In the genomic region with DNA sequence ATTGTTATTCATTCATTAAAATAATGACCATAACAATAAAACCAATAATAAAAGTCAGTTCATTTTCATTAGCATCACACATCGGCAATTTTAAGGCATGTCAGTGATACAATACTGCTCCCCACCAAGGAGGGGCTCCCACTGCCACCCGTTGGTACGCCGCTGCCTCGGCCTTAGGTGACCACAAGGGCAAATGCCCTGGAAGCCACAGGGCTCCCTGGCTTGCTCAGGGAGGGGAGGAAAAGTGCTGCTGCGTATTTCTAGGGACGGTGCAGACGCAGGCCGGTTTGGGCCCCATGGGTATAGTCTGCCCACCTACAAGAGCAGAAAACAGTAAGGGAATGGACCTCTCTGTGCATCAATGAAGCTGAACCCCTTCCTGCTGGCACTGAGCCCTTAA, we compare ENCODE assay signal across 16 cellular contexts.
A peak's percentile ranks its signal among the peaks of the same experiment; 100 is the strongest.
DNase-seq lines count a peak whose midpoint lies in the region; ATAC-seq and TF ChIP-seq lines count a peak whose summit lies in the region.
"Had no signal": no experiment of that assay in that cellular context is flagged by ENCODE, and none has a peak within 500 bp of the region (broad histone marks: within the 10 kb centered on the region; RNA-seq: fewer than 3 reads in every experiment).

No MANE protein-coding gene starts in this region.

- peaks cover 38% of the 10 kb centered on the region for H3K4me1 Mint-ChIP-seq in GM23338
- H3K4me1 Mint-ChIP-seq in brain: peaks cover 88% of the 10 kb centered on the region
- H3K4me1 Mint-ChIP-seq: CD14-positive monocyte had no signal

- H3K14ac ChIP-seq in neuronal stem cell (ENCODE audit: low read length): no peak overlapping the region

- no peak overlapping the region for H2BK5ac ChIP-seq in neuronal stem cell (ENCODE audit: low read length)

- H2BK12ac ChIP-seq in neuronal stem cell (ENCODE audit: low read length): no peak overlapping the region

- H3K18ac ChIP-seq in neuronal stem cell (ENCODE audit: low read length): peak overlapping the region; percentile 9

- H3K9me3 Mint-ChIP-seq in GM23338 (no peaks in the 10 kb centered on the region), brain (peaks cover 0 to 2% (median 0%) of the 10 kb centered on the region in 5 experiments)
- H3K9me3 Mint-ChIP-seq: CD14-positive monocyte; CD4-positive, alpha-beta T cell; CD8-positive, alpha-beta memory T cell; H9 had no signal

- no peaks in the 10 kb centered on the region for H3K79me2 ChIP-seq in GM23338 (replicated peaks; ENCODE audit: insufficient read depth)

- H3K4me2 ChIP-seq in GM23338 (peak overlapping the region; percentile 57), neuronal stem cell (ENCODE audit: insufficient read depth, low read length, poor library complexity, severe bottlenecking) (no peak overlapping the region)

- H3K9me3 ChIP-seq in neuronal stem cell (replicated peaks in 1 of 2; ENCODE audit: control insufficient read depth in 2 of 2, insufficient read depth in 1 of 2, low read depth in 1 of 2, low read length in 2 of 2): no peaks in the 10 kb centered on the region

- H3K23ac ChIP-seq in neuronal stem cell (ENCODE audit: low read depth, low read length, poor library complexity): no peak overlapping the region

- H3K36me3 Mint-ChIP-seq in GM23338 (ENCODE audit: low read depth) (no peaks in the 10 kb centered on the region), brain (peaks cover 3% of the 10 kb centered on the region)
- H3K36me3 Mint-ChIP-seq: CD14-positive monocyte; CD8-positive, alpha-beta memory T cell had no signal

- no peak overlapping the region for H3K4ac ChIP-seq in neuronal stem cell (ENCODE audit: low read length)

- H2BK120ac ChIP-seq in neuronal stem cell (ENCODE audit: low read depth, low read length): no peak overlapping the region

- peak overlapping the region; percentile 54 for H3K9ac ChIP-seq in neuronal stem cell (ENCODE audit: low read depth, low read length, poor library complexity)

- no peak overlapping the region for H4K8ac ChIP-seq in neuronal stem cell (ENCODE audit: low read depth, low read length)

- H4K91ac ChIP-seq in neuronal stem cell (ENCODE audit: low read depth, low read length, poor library complexity): no peak overlapping the region

- no peaks in the 10 kb centered on the region for H3K79me1 ChIP-seq in neuronal stem cell (ENCODE audit: low read depth, low read length)

- no peak overlapping the region for H3K4me3 ChIP-seq in GM23338
- no peak overlapping the region for H3K4me3 ChIP-seq in neuronal stem cell (ENCODE audit: low read length in 2 of 2)
- H3K4me3 ChIP-seq: GM12878 had no signal

- no peaks in the 10 kb centered on the region for H3K27me3 ChIP-seq in GM23338 (ENCODE audit: insufficient read depth)
- peaks cover 0 to 28% (median 0%) of the 10 kb centered on the region in 3 experiments for H3K27me3 ChIP-seq in neuronal stem cell (ENCODE audit: control insufficient read depth in 3 of 3, insufficient read depth in 3 of 3, low read depth in 1 of 3, low read length in 3 of 3)

- peaks cover 18% of the 10 kb centered on the region for H3K4me1 ChIP-seq in GM23338 (ENCODE audit: insufficient read depth)
- H3K4me1 ChIP-seq in neuronal stem cell (ENCODE audit: control insufficient read depth in 2 of 2, insufficient read depth in 1 of 2, low read depth in 1 of 2, low read length in 2 of 2): peaks cover 25 to 39% of the 10 kb centered on the region in 2 donors

- WGBS in neuronal stem cell (ENCODE audit: extremely low coverage in 2 of 2, insufficient read length in 2 of 2, insufficient replicate concordance in 1 of 2), 2 donors: no CpG with 5 or more reads among the region's 9 CpGs

- H2AK5ac ChIP-seq in neuronal stem cell (ENCODE audit: low read depth, low read length): no peak overlapping the region

- no peak overlapping the region for H3K27ac ChIP-seq in GM23338 (ENCODE audit: low read depth)
- no peak overlapping the region for H3K27ac ChIP-seq in neuronal stem cell (replicated peaks; ENCODE audit: low read length)

- no peak for TF ChIP-seq CTCF in GM23338 (conservative IDR thresholded peaks at IDR 0.05; ENCODE audit: low read depth in 2 of 2)
- TF ChIP-seq CTCF in brain (conservative IDR thresholded peaks at IDR 0.05): no peak

- H2AFZ ChIP-seq in GM23338 (peak overlapping the region; percentile 84; the same call in 1 of the 2 replicates), neuronal stem cell (ENCODE audit: low read length) (no peak overlapping the region)

- H3K27ac Mint-ChIP-seq in GM23338 (no peak overlapping the region), brain (peak overlapping the region in 3 of 5 experiments; percentile 63 to 78 (median 68))
- H3K27ac Mint-ChIP-seq: CD4-positive, alpha-beta T cell had no signal

- H3K4me3 Mint-ChIP-seq in GM23338: no peak overlapping the region
- H3K4me3 Mint-ChIP-seq in brain: no peak overlapping the region
- H3K4me3 Mint-ChIP-seq: CD14-positive monocyte; CD4-positive, alpha-beta T cell; CD8-positive, alpha-beta memory T cell; H9 had no signal

- DNase-seq in GM23338 (ENCODE audit: low spot score) (no peak), neuronal stem cell (ENCODE audit: low spot score) (no peak), NCI-H526 (lab: John Stamatoyannopoulos, UW) (no peak), SW480 (ENCODE audit: low spot score) (no peak)
- DNase-seq: CD4-positive, alpha-beta T cell; CD8-positive, alpha-beta memory T cell; DMS 273 treated with DMSO at 0.1 percent for 48 hours; DMS79; EL; GDM1; GOT3; H9 had no signal

- H3K36me3 ChIP-seq in GM23338 (ENCODE audit: insufficient read depth) (no peaks in the 10 kb centered on the region), neuronal stem cell (replicated peaks in 1 of 2; ENCODE audit: control insufficient read depth in 2 of 2, insufficient read depth in 2 of 2, low read length in 2 of 2) (no peaks in the 10 kb centered on the region)

- ATAC-seq in GM23338: peak; percentile 53
- ATAC-seq in GM19328 (IDR thresholded peaks at IDR 0.05; ENCODE audit: unreplicated experiment): no peak

- H2BK15ac ChIP-seq in neuronal stem cell (ENCODE audit: low read length): no peak overlapping the region

- H4K20me1 ChIP-seq in GM23338 (replicated peaks; ENCODE audit: insufficient read depth): no peaks in the 10 kb centered on the region

- H3K27me3 Mint-ChIP-seq in GM23338 (ENCODE audit: insufficient read depth, low read depth, poor library complexity): peaks cover 14% of the 10 kb centered on the region
- H3K27me3 Mint-ChIP-seq in brain: peaks cover 41% of the 10 kb centered on the region
- H3K27me3 Mint-ChIP-seq: CD8-positive, alpha-beta memory T cell had no signal

- no peaks in the 10 kb centered on the region for H3F3A ChIP-seq in GM23338 (replicated peaks; ENCODE audit: low read depth)

- H3K9me2 ChIP-seq in GM23338 (ENCODE audit: insufficient read depth): 0 out of 2 replicates have a peak, but pooled peaks cover 3% of the 10 kb centered on the region

TF ChIP-seq in GM23338, 12 proteins besides CTCF, POLR2A, EP300 and RAD21:
- TF ChIP-seq CREB1 (CRISPR knock-in tag; IDR thresholded peaks at IDR 0.05; ENCODE audit: low read depth) (no peak), STAT1 (IDR thresholded peaks at IDR 0.05; ENCODE audit: unreplicated experiment) (no peak), POLR2AphosphoS5 (IDR thresholded peaks at IDR 0.05; ENCODE audit: low read depth) (no peak), EZH2 (IDR thresholded peaks at IDR 0.05; ENCODE audit: low read depth, unreplicated experiment) (no peak)
- TF ChIP-seq, protein P1, sequence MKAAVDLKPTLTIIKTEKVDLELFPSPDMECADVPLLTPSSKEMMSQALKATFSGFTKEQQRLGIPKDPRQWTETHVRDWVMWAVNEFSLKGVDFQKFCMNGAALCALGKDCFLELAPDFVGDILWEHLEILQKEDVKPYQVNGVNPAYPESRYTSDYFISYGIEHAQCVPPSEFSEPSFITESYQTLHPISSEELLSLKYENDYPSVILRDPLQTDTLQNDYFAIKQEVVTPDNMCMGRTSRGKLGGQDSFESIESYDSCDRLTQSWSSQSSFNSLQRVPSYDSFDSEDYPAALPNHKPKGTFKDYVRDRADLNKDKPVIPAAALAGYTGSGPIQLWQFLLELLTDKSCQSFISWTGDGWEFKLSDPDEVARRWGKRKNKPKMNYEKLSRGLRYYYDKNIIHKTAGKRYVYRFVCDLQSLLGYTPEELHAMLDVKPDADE (IDR thresholded peaks at IDR 0.05): no peak
TF ChIP-seq in GM23338: peak in this region for 0.
